In genomic region chr1:21335750-21336168, GRCh38 we compare ENCODE assay signal across 1 cellular context.
TF ChIP-seq lines count a peak whose summit lies in the region.

No MANE protein-coding gene starts in this region.

TF ChIP-seq in H1, 55 proteins besides CTCF, POLR2A, EP300 and RAD21 (continued from another document):
- TF ChIP-seq CHD7 (IDR thresholded peaks at IDR 0.05; ENCODE audit: insufficient replicate concordance, low read length) (no peak), HDAC2 (IDR thresholded peaks at IDR 0.05; ENCODE audit: borderline replicate concordance in 1 of 2, low read depth in 2 of 2, low read length in 2 of 2) (no peak), EGR1 (IDR thresholded peaks at IDR 0.05; ENCODE audit: borderline replicate concordance, low read depth, low read length) (no peak), POLR2AphosphoS5 (IDR thresholded peaks at IDR 0.05; ENCODE audit: low read depth, low read length) (no peak), RNF2 (IDR thresholded peaks at IDR 0.05; ENCODE audit: borderline replicate concordance, low read depth, low read length, missing control alignments, poor library complexity, severe bottlenecking) (no peak), EZH2 (IDR thresholded peaks at IDR 0.05; ENCODE audit: low read depth, low read length, severe bottlenecking) (no peak), KDM5A (IDR thresholded peaks at IDR 0.05; ENCODE audit: low read length) (no peak), TAF1 (IDR thresholded peaks at IDR 0.05; ENCODE audit: low read depth, low read length) (no peak), TBP (IDR thresholded peaks at IDR 0.05; ENCODE audit: low read depth, low read length) (no peak), CHD1 (IDR thresholded peaks at IDR 0.05; ENCODE audit: low read depth, low read length) (no peak), NANOG (IDR thresholded peaks at IDR 0.05; ENCODE audit: insufficient read depth, low read depth, low read length, poor library complexity, severe bottlenecking) (no peak), GTF2F1 (IDR thresholded peaks at IDR 0.05; ENCODE audit: borderline replicate concordance, low read depth, low read length) (no peak), BCL11A (IDR thresholded peaks at IDR 0.05; ENCODE audit: low read depth in 2 of 2, low read length in 2 of 2) (no peak), FOSL1 (IDR thresholded peaks at IDR 0.05; ENCODE audit: insufficient read depth, low read depth, low read length) (no peak), CREB1 (IDR thresholded peaks at IDR 0.05) (no peak), ATF2 (IDR thresholded peaks at IDR 0.05; ENCODE audit: low read length) (no peak), CBX8 (IDR thresholded peaks at IDR 0.05; ENCODE audit: borderline replicate concordance, low read depth, low read length) (no peak)
